Comparison of ENCODE assay signal across 35 cellular contexts in the genomic region with DNA sequence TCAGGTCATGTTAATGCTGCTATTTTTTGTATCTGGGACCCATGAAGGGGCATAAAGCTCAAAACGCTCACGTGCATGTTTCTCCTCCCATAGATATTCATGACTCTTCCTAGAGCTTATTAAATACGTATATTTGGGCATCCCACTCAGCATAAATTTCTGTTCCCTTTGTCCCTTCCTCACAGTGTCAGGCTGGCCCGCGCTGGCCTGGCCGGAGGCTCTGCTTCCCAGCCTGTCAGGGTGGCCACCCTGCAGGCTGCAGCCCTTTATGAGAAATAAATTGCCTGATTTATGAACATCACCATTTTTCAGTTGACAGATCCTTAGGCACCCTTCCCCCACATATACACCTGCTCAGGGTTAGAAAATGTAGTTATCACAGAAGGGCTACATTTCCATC. TPM values are rescaled to one million over a fixed set of nuclear protein-coding genes. Genes with fewer than 3 reads are reported as not detected.
A peak's percentile ranks its signal among the peaks of the same experiment; 100 is the strongest.
DNase-seq lines count a peak whose midpoint lies in the region; ATAC-seq and TF ChIP-seq lines count a peak whose summit lies in the region.
"Had no signal": no experiment of that assay in that cellular context is flagged by ENCODE, and none has a peak within 500 bp of the region (broad histone marks: within the 10 kb centered on the region; RNA-seq: fewer than 3 reads in every experiment).

No MANE protein-coding gene starts in this region.

- DNase-seq in activated T-helper 2 cell treated with anti-CD3 and anti-CD28 coated beads, Interferon-gamma antibody, Interleukin-2, Interleukin-4, amounts not matched to agents 10 μg/mL and 5 μg/mL and 100 μg/mL, durations not matched to agents 14 hours and 24 hours and 36 hours (ENCODE audit: low spot score): no peak
- peak; percentile 27 for DNase-seq in osteocyte (ENCODE audit: extremely low spot score, unreplicated experiment)
- DNase-seq in lower lobe of right lung: no peak
- no peak for DNase-seq in HPDE6-E6E7 (ENCODE audit: extremely low spot score)
- DNase-seq in NOMO-1 treated with dmso at 0.1 percent for 144 hours (lab: John Stamatoyannopoulos, UW; ENCODE audit: unreplicated experiment): no peak
- DNase-seq in RKO (ENCODE audit: low spot score): no peak
- DNase-seq: 8988T; ACHN; AML-193; BE2C; C1 segment of cervical spinal cord; Caco-2; Calu3; CD4-positive, alpha-beta memory T cell; CD4-positive, alpha-beta T cell; CD4-positive, CD25-positive, alpha-beta regulatory T cell; CD8-positive, alpha-beta memory T cell; CD8-positive, alpha-beta T cell; COR-L47; DMS 273 treated with DMSO at 0.1 percent for 48 hours; DMS153; DMS53; DMS79; DMS79 treated with DMSO at 0.1 percent for 48 hours; DND-41; EL had no signal

- intact Hi-C loops in activated T-helper 2 cell treated with anti-CD3 and anti-CD28 coated beads, Interferon-gamma antibody, Interleukin-2, Interleukin-4, amounts not matched to agents 10 μg/mL and 5 μg/mL and 100 μg/mL, durations not matched to agents 14 hours and 24 hours and 36 hours (cut with micrococcal nuclease): no loop called here
- intact Hi-C loops in lower lobe of right lung (cut with DNase I): no loop called here

- H3K79me2 ChIP-seq in Loucy (ENCODE audit: insufficient read depth, low read length): no peaks in the 10 kb centered on the region

- peaks cover 71% of the 10 kb centered on the region for H3K4me1 ChIP-seq in Loucy (ENCODE audit: insufficient read depth, low read length, poor library complexity, severe bottlenecking)
- H3K4me1 ChIP-seq in lower lobe of right lung: peaks cover 9% of the 10 kb centered on the region
- H3K4me1 ChIP-seq: BE2C had no signal

- H3K9me3 ChIP-seq in KOPT-K1 (ENCODE audit: insufficient read depth, low read length, poor library complexity, severe bottlenecking) (no peaks in the 10 kb centered on the region), Loucy (ENCODE audit: insufficient read depth, low read depth, low read length) (no peaks in the 10 kb centered on the region), lower lobe of right lung (no peaks in the 10 kb centered on the region)
- H3K9me3 ChIP-seq: A549; BE2C; BLaER1; BLaER1 treated with 17β-estradiol and CSF1 and Interleukin-3, amounts not matched to agents 10 nM and 100 nM; Caco-2 had no signal

- H3K36me3 ChIP-seq in KOPT-K1 (ENCODE audit: insufficient read depth, low read length) (no peaks in the 10 kb centered on the region), Loucy (ENCODE audit: insufficient read depth, low read length) (no peaks in the 10 kb centered on the region), lower lobe of right lung (no peaks in the 10 kb centered on the region)
- H3K36me3 ChIP-seq: BE2C; BLaER1; BLaER1 treated with 17β-estradiol and CSF1 and Interleukin-3, amounts not matched to agents 10 nM and 100 nM had no signal

- no peaks in the 10 kb centered on the region for H3K9me2 ChIP-seq in Loucy (replicated peaks; ENCODE audit: low read depth, low read length)

- no peaks in the 10 kb centered on the region for H3K9me3 Mint-ChIP-seq in activated T-helper 2 cell treated with anti-CD3 and anti-CD28 coated beads, Interferon-gamma antibody, Interleukin-2, Interleukin-4, amounts not matched to agents 10 μg/mL and 5 μg/mL and 100 μg/mL, durations not matched to agents 14 hours and 24 hours and 36 hours
- H3K9me3 Mint-ChIP-seq in osteocyte (ENCODE audit: unreplicated experiment): no peaks in the 10 kb centered on the region
- H3K9me3 Mint-ChIP-seq: CD14-positive monocyte; CD4-positive, alpha-beta T cell; CD8-positive, alpha-beta memory T cell; CD8-positive, alpha-beta T cell had no signal

- H3K36me3 Mint-ChIP-seq in activated T-helper 2 cell treated with anti-CD3 and anti-CD28 coated beads, Interferon-gamma antibody, Interleukin-2, Interleukin-4, amounts not matched to agents 10 μg/mL and 5 μg/mL and 100 μg/mL, durations not matched to agents 14 hours and 24 hours and 36 hours (ENCODE audit: low read depth): no peaks in the 10 kb centered on the region
- H3K36me3 Mint-ChIP-seq in osteocyte (ENCODE audit: unreplicated experiment): no peaks in the 10 kb centered on the region
- H3K36me3 Mint-ChIP-seq: CD14-positive monocyte; CD4-positive, alpha-beta memory T cell; CD4-positive, CD25-positive, alpha-beta regulatory T cell; CD8-positive, alpha-beta T cell had no signal

- H3K4me3 ChIP-seq in Loucy (ENCODE audit: low read length, poor library complexity, severe bottlenecking) (no peak overlapping the region), lower lobe of right lung (no peak overlapping the region)
- H3K4me3 ChIP-seq: A549; BLaER1; BLaER1 treated with 17β-estradiol and CSF1 and Interleukin-3, amounts not matched to agents 10 nM and 100 nM had no signal

- H3K4me1 Mint-ChIP-seq in activated T-helper 2 cell treated with anti-CD3 and anti-CD28 coated beads, Interferon-gamma antibody, Interleukin-2, Interleukin-4, amounts not matched to agents 10 μg/mL and 5 μg/mL and 100 μg/mL, durations not matched to agents 14 hours and 24 hours and 36 hours (ENCODE audit: low read depth): peaks cover 76% of the 10 kb centered on the region
- no peaks in the 10 kb centered on the region for H3K4me1 Mint-ChIP-seq in osteocyte (ENCODE audit: unreplicated experiment)

- no peaks in the 10 kb centered on the region for H3K27me3 ChIP-seq in Loucy (ENCODE audit: insufficient read depth, low read length, poor library complexity, severe bottlenecking)
- no peaks in the 10 kb centered on the region for H3K27me3 ChIP-seq in lower lobe of right lung (ENCODE audit: low read depth)
- H3K27me3 ChIP-seq: BE2C; BLaER1; BLaER1 treated with 17β-estradiol and CSF1 and Interleukin-3, amounts not matched to agents 10 nM and 100 nM had no signal

- no peak overlapping the region for H3K9ac ChIP-seq in Loucy (ENCODE audit: low read depth, low read length, poor library complexity, severe bottlenecking)
- H3K9ac ChIP-seq: BLaER1; BLaER1 treated with 17β-estradiol and CSF1 and Interleukin-3, amounts not matched to agents 10 nM and 100 nM had no signal

- H3K27ac ChIP-seq in KOPT-K1 (ENCODE audit: low read depth, low read length, poor library complexity, severe bottlenecking) (peak overlapping the region; percentile 25), lower lobe of right lung (no peak overlapping the region)
- H3K27ac ChIP-seq: 22Rv1; A549; BLaER1; BLaER1 treated with 17β-estradiol and CSF1 and Interleukin-3, amounts not matched to agents 10 nM and 100 nM; C4-2B had no signal

- H3K27me3 Mint-ChIP-seq in activated T-helper 2 cell treated with anti-CD3 and anti-CD28 coated beads, Interferon-gamma antibody, Interleukin-2, Interleukin-4, amounts not matched to agents 10 μg/mL and 5 μg/mL and 100 μg/mL, durations not matched to agents 14 hours and 24 hours and 36 hours (ENCODE audit: low read depth): no peaks in the 10 kb centered on the region
- H3K27me3 Mint-ChIP-seq in osteocyte (ENCODE audit: unreplicated experiment): peaks cover 38% of the 10 kb centered on the region
- H3K27me3 Mint-ChIP-seq: CD4-positive, alpha-beta T cell had no signal

- 0 out of 2 replicates have a peak, but pooled peaks cover 2% of the 10 kb centered on the region for H3F3A ChIP-seq in Loucy (ENCODE audit: low read depth)

- peak overlapping the region; percentile 37 for H3K4me2 ChIP-seq in Loucy (ENCODE audit: low read depth, low read length, poor library complexity, severe bottlenecking)
- H3K4me2 ChIP-seq: A549, BLaER1 had no signal

- no peak overlapping the region for H3K4me3 Mint-ChIP-seq in activated T-helper 2 cell treated with anti-CD3 and anti-CD28 coated beads, Interferon-gamma antibody, Interleukin-2, Interleukin-4, amounts not matched to agents 10 μg/mL and 5 μg/mL and 100 μg/mL, durations not matched to agents 14 hours and 24 hours and 36 hours (ENCODE audit: low read depth)
- H3K4me3 Mint-ChIP-seq in osteocyte (ENCODE audit: unreplicated experiment): no peak overlapping the region
- H3K4me3 Mint-ChIP-seq: B cell; CD14-positive monocyte; CD4-positive, alpha-beta memory T cell; CD4-positive, alpha-beta T cell; CD4-positive, CD25-positive, alpha-beta regulatory T cell; CD8-positive, alpha-beta memory T cell; CD8-positive, alpha-beta T cell had no signal

- H4K20me1 ChIP-seq in Loucy (ENCODE audit: insufficient read depth, low read length, poor library complexity, severe bottlenecking): no peaks in the 10 kb centered on the region
- H4K20me1 ChIP-seq: BLaER1; BLaER1 treated with 17β-estradiol and CSF1 and Interleukin-3, amounts not matched to agents 10 nM and 100 nM had no signal

- ATAC-seq in lower lobe of right lung: no peak
- ATAC-seq: A549; CD8-positive, alpha-beta T cell had no signal

- H2AFZ ChIP-seq in Loucy (ENCODE audit: low read length): no peak overlapping the region

- TF ChIP-seq CTCF in Loucy (conservative IDR thresholded peaks at IDR 0.05; ENCODE audit: low read length) (no peak), osteocyte (IDR thresholded peaks at IDR 0.05) (no peak), lower lobe of right lung (IDR thresholded peaks at IDR 0.05) (no peak)

- peak overlapping the region; percentile 8 for H3K27ac Mint-ChIP-seq in activated T-helper 2 cell treated with anti-CD3 and anti-CD28 coated beads, Interferon-gamma antibody, Interleukin-2, Interleukin-4, amounts not matched to agents 10 μg/mL and 5 μg/mL and 100 μg/mL, durations not matched to agents 14 hours and 24 hours and 36 hours
- H3K27ac Mint-ChIP-seq in osteocyte (ENCODE audit: unreplicated experiment): no peak overlapping the region
- H3K27ac Mint-ChIP-seq: B cell; CD14-positive monocyte; CD4-positive, alpha-beta memory T cell; CD4-positive, alpha-beta T cell; CD4-positive, CD25-positive, alpha-beta regulatory T cell; CD8-positive, alpha-beta memory T cell; CD8-positive, alpha-beta T cell had no signal

RNA-seq across cellular contexts. Expression of a gene that starts 44.0 kb away (rescaled TPM):
- 34.6 and 38.1 TPM in 2 replicates for total RNA-seq in activated T-helper 2 cell treated with anti-CD3 and anti-CD28 coated beads, Interferon-gamma antibody, Interleukin-2, Interleukin-4, amounts not matched to agents 10 μg/mL and 5 μg/mL and 100 μg/mL, durations not matched to agents 14 hours and 24 hours and 36 hours
- 28.3 and 29.6 TPM in 2 replicates for total RNA-seq in osteocyte
- 29.5 TPM for total RNA-seq in lower lobe of right lung
